Comparison of ENCODE assay signal across 22 cellular contexts in genomic region chr10:132132391-132132841, GRCh38. TPM values are rescaled to one million over a fixed set of nuclear protein-coding genes. Genes with fewer than 3 reads are reported as not detected.
DNase-seq lines count a peak whose midpoint lies in the region; ATAC-seq and TF ChIP-seq lines count a peak whose summit lies in the region.
"Had no signal": no experiment of that assay in that cellular context is flagged by ENCODE, and none has a peak within 500 bp of the region (broad histone marks: within the 10 kb centered on the region; RNA-seq: fewer than 3 reads in every experiment).

No MANE protein-coding gene starts in this region.

- peaks cover 26% of the 10 kb centered on the region for H3K27me3 Mint-ChIP-seq in activated naive CD4-positive, alpha-beta T cell treated with anti-CD3 and anti-CD28 coated beads, Interleukin-2, amount 10 ng/mL, durations not matched to agents 7 days and 5 days

- no peak for TF ChIP-seq CTCF in GM10266 (IDR thresholded peaks at IDR 0.05; ENCODE audit: control insufficient read depth, insufficient read depth, low read depth, missing control alignments)

- no peaks in the 10 kb centered on the region for H3K27me3 ChIP-seq in SJCRH30
- H3K27me3 ChIP-seq: ascending aorta, gastroesophageal sphincter, vagina had no signal

- H3K9me3 ChIP-seq in SJCRH30 (replicated peaks), result no peaks in the 10 kb centered on the region
- H3K9me3 ChIP-seq: ascending aorta, Caco-2, gastroesophageal sphincter, pancreas, vagina had no signal

- ATAC-seq in GM21619 (IDR thresholded peaks at IDR 0.05; ENCODE audit: unreplicated experiment), result no peak
- ATAC-seq in GM21423 (IDR thresholded peaks at IDR 0.05; ENCODE audit: unreplicated experiment), result no peak
- ATAC-seq: gastroesophageal sphincter; stimulated activated naive CD8-positive, alpha-beta T cell treated with anti-CD3 and anti-CD28 coated beads, Interleukin-15, amount 100 ng/mL, for 72 hours had no signal

- CTCF ChIA-PET in activated naive CD4-positive, alpha-beta T cell treated with anti-CD3 and anti-CD28 coated beads, Interleukin-2, amount 10 ng/mL, durations not matched to agents 7 days and 5 days (lab: Charles Lee), result no interaction called here

- DNase-seq in activated naive CD4-positive, alpha-beta T cell treated with anti-CD3 and anti-CD28 coated beads, Interleukin-2, amount 50 U/mL, for 16 hours, result peak; percentile 9
- no peak for DNase-seq in activated naive CD4-positive, alpha-beta T cell treated with anti-CD3 and anti-CD28 coated beads, Interleukin-2, amount 10 ng/mL, durations not matched to agents 7 days and 5 days
- DNase-seq in SJCRH30 (peak; percentile 62 to 71), inferior parietal cortex (ENCODE audit: extremely low spot score) (peak; percentile 11), substantia nigra (lab: John Stamatoyannopoulos, UW) (peak in 14 of 49 donors; percentile 9 to 92 (median 33)), GM10266 (ENCODE audit: extremely low spot score) (no peak)
- DNase-seq: activated B cell treated with CpG ODN at 0.5 μM for 24 hours; activated CD8-positive, alpha-beta memory T cell treated with anti-CD3 and anti-CD28 coated beads for 24 hours; Caco-2; cortex of kidney; immature natural killer cell; NCI-H1694; NCI-H526 treated with DMSO at 0.1 percent for 48 hours; stimulated activated naive CD8-positive, alpha-beta T cell treated with anti-CD3 and anti-CD28 coated beads, Interleukin-15, amount 100 ng/mL, for 72 hours had no signal

- no peak overlapping the region for H3K4me3 Mint-ChIP-seq in activated naive CD4-positive, alpha-beta T cell treated with anti-CD3 and anti-CD28 coated beads, Interleukin-2, amount 10 ng/mL, durations not matched to agents 7 days and 5 days
- H3K4me3 Mint-ChIP-seq: activated B cell treated with CpG ODN at 0.5 μM for 24 hours; immature natural killer cell; stimulated activated naive CD8-positive, alpha-beta T cell treated with anti-CD3 and anti-CD28 coated beads, Interleukin-15, amount 100 ng/mL, for 72 hours had no signal

- peaks cover 2% of the 10 kb centered on the region for H3K4me1 Mint-ChIP-seq in activated naive CD4-positive, alpha-beta T cell treated with anti-CD3 and anti-CD28 coated beads, Interleukin-2, amount 10 ng/mL, durations not matched to agents 7 days and 5 days
- H3K4me1 Mint-ChIP-seq: activated B cell treated with CpG ODN at 0.5 μM for 24 hours; immature natural killer cell; stimulated activated naive CD8-positive, alpha-beta T cell treated with anti-CD3 and anti-CD28 coated beads, Interleukin-15, amount 100 ng/mL, for 72 hours had no signal

- H3K27ac Mint-ChIP-seq in activated naive CD4-positive, alpha-beta T cell treated with anti-CD3 and anti-CD28 coated beads, Interleukin-2, amount 10 ng/mL, durations not matched to agents 7 days and 5 days, result no peak overlapping the region
- H3K27ac Mint-ChIP-seq: activated B cell treated with CpG ODN at 0.5 μM for 24 hours; immature natural killer cell; stimulated activated naive CD8-positive, alpha-beta T cell treated with anti-CD3 and anti-CD28 coated beads, Interleukin-15, amount 100 ng/mL, for 72 hours had no signal

- H3K27ac ChIP-seq in SJCRH30, result no peak overlapping the region
- H3K27ac ChIP-seq in substantia nigra (ENCODE audit: low read depth, low read length, poor library complexity, severe bottlenecking), result peak overlapping the region; percentile 67
- H3K27ac ChIP-seq: ascending aorta, gastroesophageal sphincter, HL-60, KMS-11, pancreas, vagina had no signal

- H3K9me3 Mint-ChIP-seq in activated naive CD4-positive, alpha-beta T cell treated with anti-CD3 and anti-CD28 coated beads, Interleukin-2, amount 10 ng/mL, durations not matched to agents 7 days and 5 days, result no peaks in the 10 kb centered on the region
- H3K9me3 Mint-ChIP-seq: immature natural killer cell had no signal

- H3K36me3 Mint-ChIP-seq in activated naive CD4-positive, alpha-beta T cell treated with anti-CD3 and anti-CD28 coated beads, Interleukin-2, amount 10 ng/mL, durations not matched to agents 7 days and 5 days, result no peaks in the 10 kb centered on the region
- H3K36me3 Mint-ChIP-seq: immature natural killer cell had no signal

- no peaks in the 10 kb centered on the region for H3K36me3 ChIP-seq in SJCRH30
- H3K36me3 ChIP-seq: ascending aorta, pancreas, vagina had no signal

- peak overlapping the region; percentile 37 for H3K4me3 ChIP-seq in SJCRH30
- H3K4me3 ChIP-seq: ascending aorta, gastroesophageal sphincter, pancreas, vagina had no signal

- 0 out of 2 replicates have a peak, but pooled peaks cover 3% of the 10 kb centered on the region for H3K4me1 ChIP-seq in SJCRH30
- H3K4me1 ChIP-seq: ascending aorta, Caco-2, gastroesophageal sphincter, pancreas, vagina had no signal

RNA-seq across cellular contexts. Expression of gene DPYSL4, which starts 54.3 kb away (rescaled TPM):
- not detected in 2 replicates for total RNA-seq in SJCRH30 (2014; rRNA removed; shearing (Covaris generic))
- total RNA-seq: ascending aorta, Caco-2 had no signal

Comparison
In these comparisons a context has a peak if more than half of its experiments do, and no peak if none do; other contexts are left out.
1. DNase-seq: peak in activated naive CD4-positive, alpha-beta T cell treated with anti-CD3 and anti-CD28 coated beads, Interleukin-2, amount 50 U/mL, for 16 hours (single experiment), SJCRH30 (2 of 2) and inferior parietal cortex (single experiment); none in activated naive CD4-positive, alpha-beta T cell treated with anti-CD3 and anti-CD28 coated beads, Interleukin-2, amount 10 ng/mL, durations not matched to agents 7 days and 5 days (single experiment) and GM10266 (single experiment).